ENCODE assay signal across 2 cellular contexts in genomic region chr10:30346135-30346534, GRCh38.
TF ChIP-seq lines count a peak whose summit lies in the region.

No MANE protein-coding gene starts in this region.

TF ChIP-seq in GM12878, 131 proteins besides CTCF, POLR2A, EP300 and RAD21:
- TF ChIP-seq JUND (IDR thresholded peaks at IDR 0.05; ENCODE audit: low read depth, low read length) (no peak), MYC (IDR thresholded peaks at IDR 0.05; ENCODE audit: insufficient read depth, insufficient read length, insufficient replicate concordance, low read length, severe bottlenecking) (no peak), SREBF2 (IDR thresholded peaks at IDR 0.05; ENCODE audit: low read length) (no peak), POLR2AphosphoS5 (IDR thresholded peaks at IDR 0.05; ENCODE audit: low read length) (no peak), IRF3 (IDR thresholded peaks at IDR 0.05) (no peak)
- TF ChIP-seq, protein P1, sequence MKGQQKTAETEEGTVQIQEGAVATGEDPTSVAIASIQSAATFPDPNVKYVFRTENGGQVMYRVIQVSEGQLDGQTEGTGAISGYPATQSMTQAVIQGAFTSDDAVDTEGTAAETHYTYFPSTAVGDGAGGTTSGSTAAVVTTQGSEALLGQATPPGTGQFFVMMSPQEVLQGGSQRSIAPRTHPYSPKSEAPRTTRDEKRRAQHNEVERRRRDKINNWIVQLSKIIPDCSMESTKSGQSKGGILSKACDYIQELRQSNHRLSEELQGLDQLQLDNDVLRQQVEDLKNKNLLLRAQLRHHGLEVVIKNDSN (IDR thresholded peaks at IDR 0.05; ENCODE audit: borderline replicate concordance, extremely low read length, insufficient read depth, low read depth, low read length) = no peak

TF ChIP-seq in neural cell, 6 proteins besides CTCF, POLR2A, EP300 and RAD21:
- no peak for TF ChIP-seq TAF1 (IDR thresholded peaks at IDR 0.05; ENCODE audit: low read depth)
- TF ChIP-seq EZH2 (IDR thresholded peaks at IDR 0.05; ENCODE audit: borderline replicate concordance, insufficient read depth, low read length, poor library complexity, severe bottlenecking) = no peak
- TF ChIP-seq, protein P2, sequence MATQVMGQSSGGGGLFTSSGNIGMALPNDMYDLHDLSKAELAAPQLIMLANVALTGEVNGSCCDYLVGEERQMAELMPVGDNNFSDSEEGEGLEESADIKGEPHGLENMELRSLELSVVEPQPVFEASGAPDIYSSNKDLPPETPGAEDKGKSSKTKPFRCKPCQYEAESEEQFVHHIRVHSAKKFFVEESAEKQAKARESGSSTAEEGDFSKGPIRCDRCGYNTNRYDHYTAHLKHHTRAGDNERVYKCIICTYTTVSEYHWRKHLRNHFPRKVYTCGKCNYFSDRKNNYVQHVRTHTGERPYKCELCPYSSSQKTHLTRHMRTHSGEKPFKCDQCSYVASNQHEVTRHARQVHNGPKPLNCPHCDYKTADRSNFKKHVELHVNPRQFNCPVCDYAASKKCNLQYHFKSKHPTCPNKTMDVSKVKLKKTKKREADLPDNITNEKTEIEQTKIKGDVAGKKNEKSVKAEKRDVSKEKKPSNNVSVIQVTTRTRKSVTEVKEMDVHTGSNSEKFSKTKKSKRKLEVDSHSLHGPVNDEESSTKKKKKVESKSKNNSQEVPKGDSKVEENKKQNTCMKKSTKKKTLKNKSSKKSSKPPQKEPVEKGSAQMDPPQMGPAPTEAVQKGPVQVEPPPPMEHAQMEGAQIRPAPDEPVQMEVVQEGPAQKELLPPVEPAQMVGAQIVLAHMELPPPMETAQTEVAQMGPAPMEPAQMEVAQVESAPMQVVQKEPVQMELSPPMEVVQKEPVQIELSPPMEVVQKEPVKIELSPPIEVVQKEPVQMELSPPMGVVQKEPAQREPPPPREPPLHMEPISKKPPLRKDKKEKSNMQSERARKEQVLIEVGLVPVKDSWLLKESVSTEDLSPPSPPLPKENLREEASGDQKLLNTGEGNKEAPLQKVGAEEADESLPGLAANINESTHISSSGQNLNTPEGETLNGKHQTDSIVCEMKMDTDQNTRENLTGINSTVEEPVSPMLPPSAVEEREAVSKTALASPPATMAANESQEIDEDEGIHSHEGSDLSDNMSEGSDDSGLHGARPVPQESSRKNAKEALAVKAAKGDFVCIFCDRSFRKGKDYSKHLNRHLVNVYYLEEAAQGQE (IDR thresholded peaks at IDR 0.05; ENCODE audit: borderline replicate concordance) = no peak
- no peak for TF ChIP-seq POLR2AphosphoS5 (IDR thresholded peaks at IDR 0.05)
- TF ChIP-seq MXI1 (conservative IDR thresholded peaks at IDR 0.05; ENCODE audit: poor library complexity, severe bottlenecking) = no peak
- TF ChIP-seq SMC3 (conservative IDR thresholded peaks at IDR 0.05; ENCODE audit: poor library complexity) = no peak
